Comparison of ENCODE assay signal across 20 cellular contexts in genomic region chr17:48632579-48633265, GRCh38. TPM values are rescaled to one million over a fixed set of nuclear protein-coding genes. Genes with fewer than 3 reads are reported as not detected.
DNase-seq lines count a peak whose midpoint lies in the region; ATAC-seq and TF ChIP-seq lines count a peak whose summit lies in the region.
"Had no signal": no experiment of that assay in that cellular context is flagged by ENCODE, and none has a peak within 500 bp of the region (broad histone marks: within the 10 kb centered on the region; RNA-seq: fewer than 3 reads in every experiment).

No MANE protein-coding gene starts in this region.

- no peak for TF ChIP-seq CTCF in hepatocyte (IDR thresholded peaks at IDR 0.05; ENCODE audit: poor library complexity)
- no peak for TF ChIP-seq CTCF in esophagus squamous epithelium (IDR thresholded peaks at IDR 0.05)

- peak overlapping the region; percentile 60 for H2AFZ ChIP-seq in hepatocyte

- intact Hi-C loops in left ventricle myocardium superior (cut with micrococcal nuclease) (no loop called here), esophagus squamous epithelium (cut with DNase I) (no loop called here)

- peaks cover 10% of the 10 kb centered on the region for H3K4me1 Mint-ChIP-seq in activated CD4-positive, alpha-beta T cell treated with anti-CD3 and anti-CD28 coated beads, Interleukin-2, amount 10 ng/mL, durations not matched to agents 7 days and 5 days

- no peaks in the 10 kb centered on the region for H3K36me3 ChIP-seq in HUES6 (ENCODE audit: control insufficient read depth, insufficient read depth, low read length)
- H3K36me3 ChIP-seq in hepatocyte (replicated peaks; ENCODE audit: insufficient read depth, low read depth): no peaks in the 10 kb centered on the region
- no peaks in the 10 kb centered on the region for H3K36me3 ChIP-seq in esophagus squamous epithelium
- H3K36me3 ChIP-seq: left ventricle myocardium inferior, neutrophil, tibial nerve had no signal

- POLR2A ChIA-PET in activated CD4-positive, alpha-beta T cell treated with anti-CD3 and anti-CD28 coated beads, Interleukin-2, amount 10 ng/mL, durations not matched to agents 7 days and 5 days (lab: Charles Lee): no interaction called here

- no peaks in the 10 kb centered on the region for H3K36me3 Mint-ChIP-seq in activated CD4-positive, alpha-beta T cell treated with anti-CD3 and anti-CD28 coated beads, Interleukin-2, amount 10 ng/mL, durations not matched to agents 7 days and 5 days (ENCODE audit: low read depth)

- H3K4me1 ChIP-seq in HUES6 (ENCODE audit: control insufficient read depth, insufficient read depth, low read length) (no peaks in the 10 kb centered on the region; the same call in 1 of the 2 replicates), hepatocyte (ENCODE audit: insufficient read depth) (no peaks in the 10 kb centered on the region), esophagus squamous epithelium (peaks cover 0 to 22% (median 4%) of the 10 kb centered on the region in 3 donors)

- no peaks in the 10 kb centered on the region for H3K79me2 ChIP-seq in hepatocyte

- 32% methylated on average over 7 of the region's 7 CpGs for WGBS in hepatocyte (ENCODE audit: low lambda C conversion rate, missing lambda C conversion rate)
- WGBS in esophagus squamous epithelium, 2 donors: 27 to 36% methylated on average over 5 to 6 of the region's 7 CpGs

- ATAC-seq in left ventricle myocardium superior (no peak), HG03571 (IDR thresholded peaks at IDR 0.05; ENCODE audit: unreplicated experiment) (no peak)

- H3K9me3 ChIP-seq in HUES6 (ENCODE audit: control insufficient read depth, insufficient read depth, low read depth, low read length) (no peaks in the 10 kb centered on the region), hepatocyte (ENCODE audit: low read depth) (no peaks in the 10 kb centered on the region), esophagus squamous epithelium (no peaks in the 10 kb centered on the region)
- H3K9me3 ChIP-seq: left ventricle myocardium inferior, neutrophil, tibial nerve had no signal

- H3K27me3 ChIP-seq in HUES6 (ENCODE audit: control insufficient read depth, insufficient read depth, low read length) (peaks cover 100% of the 10 kb centered on the region), hepatocyte (peaks cover 98% of the 10 kb centered on the region), esophagus squamous epithelium (peaks cover 40 to 100% (median 89%) of the 10 kb centered on the region in 4 donors)

- no peak overlapping the region for H3K4me2 ChIP-seq in hepatocyte

- no peak overlapping the region for H3K27ac Mint-ChIP-seq in activated CD4-positive, alpha-beta T cell treated with anti-CD3 and anti-CD28 coated beads, Interleukin-2, amount 10 ng/mL, durations not matched to agents 7 days and 5 days

- CTCF ChIA-PET in activated CD4-positive, alpha-beta T cell treated with anti-CD3 and anti-CD28 coated beads, Interleukin-2, amount 10 ng/mL, durations not matched to agents 7 days and 5 days (lab: Charles Lee): interaction anchor here (0.6 to 1.5 kb wide), 8 partner anchors 14 to 584 kb away, joined by 3 to 7 read pairs (median 4); partner anchors contain the start of gene HOXB5

- H3K27ac ChIP-seq in HUES6 (ENCODE audit: low read depth, low read length): no peak overlapping the region
- no peak overlapping the region for H3K27ac ChIP-seq in hepatocyte
- no peak overlapping the region for H3K27ac ChIP-seq in esophagus squamous epithelium
- H3K27ac ChIP-seq: left ventricle myocardium inferior, neutrophil, tibial nerve had no signal

- no peaks in the 10 kb centered on the region for H4K20me1 ChIP-seq in hepatocyte (ENCODE audit: insufficient read depth, poor library complexity, severe bottlenecking)

- no peak for TF ChIP-seq POLR2A in esophagus squamous epithelium (IDR thresholded peaks at IDR 0.05)

- peak overlapping the region; percentile 79 for H3K9ac ChIP-seq in HUES6 (ENCODE audit: low read length)

- H3K9me3 Mint-ChIP-seq in activated CD4-positive, alpha-beta T cell treated with anti-CD3 and anti-CD28 coated beads, Interleukin-2, amount 10 ng/mL, durations not matched to agents 7 days and 5 days: no peaks in the 10 kb centered on the region

- H3K9me2 ChIP-seq in hepatocyte (replicated peaks; ENCODE audit: insufficient read depth): no peaks in the 10 kb centered on the region

- H3K4me3 ChIP-seq in HUES6 (ENCODE audit: low read depth, low read length) (peak overlapping the region; percentile 28; the same call in 1 of the 2 replicates), hepatocyte (no peak overlapping the region), esophagus squamous epithelium (no peak overlapping the region)
- H3K4me3 ChIP-seq: left ventricle myocardium inferior, tibial nerve had no signal

- peak overlapping the region; percentile 7 for H3K4me3 Mint-ChIP-seq in activated CD4-positive, alpha-beta T cell treated with anti-CD3 and anti-CD28 coated beads, Interleukin-2, amount 10 ng/mL, durations not matched to agents 7 days and 5 days

- peaks cover 91% of the 10 kb centered on the region for H3K27me3 Mint-ChIP-seq in activated CD4-positive, alpha-beta T cell treated with anti-CD3 and anti-CD28 coated beads, Interleukin-2, amount 10 ng/mL, durations not matched to agents 7 days and 5 days

- DNase-seq in activated CD4-positive, alpha-beta T cell treated with anti-CD3 and anti-CD28 coated beads, Interleukin-2, amount 10 ng/mL, durations not matched to agents 7 days and 5 days: no peak
- no peak for DNase-seq in activated CD4-positive, alpha-beta T cell treated with anti-CD3 and anti-CD28 coated beads for 4 hours
- DNase-seq in hepatocyte (ENCODE audit: low spot score) (no peak), retina (peak; percentile 44), left ventricle myocardium superior (no peak), esophagus squamous epithelium (lab: John Stamatoyannopoulos, UW) (no peak)
- DNase-seq: activated CD4-positive, alpha-beta T cell treated with anti-CD3 and anti-CD28 coated beads, Interleukin-2, amount 50 U/mL, for 1 hour; activated naive CD4-positive, alpha-beta T cell treated with anti-CD3 and anti-CD28 coated beads, Interleukin-2, amount 50 U/mL, for 16 hours; effector CD8-positive, alpha-beta T cell; left ventricle myocardium inferior; NCI-H187; NCI-H446 treated with DMSO at 0.1 percent for 48 hours; SHP77 treated with DMSO at 0.1 percent for 48 hours; stimulated activated CD4-positive, alpha-beta T cell treated with anti-CD3 and anti-CD28 coated beads, Interleukin-4, amount 100 ng/mL, for 4 hours; T-helper 9 cell had no signal

RNA-seq across cellular contexts. Expression of gene HOXB9, which starts 6.6 kb away (rescaled TPM):
- not detected for total RNA-seq in activated CD4-positive, alpha-beta T cell treated with anti-CD3 and anti-CD28 coated beads, Interleukin-2, amount 10 ng/mL, durations not matched to agents 7 days and 5 days
- total RNA-seq in hepatocyte (1.5 and 2.1 TPM in 2 replicates), left ventricle myocardium superior (not detected), esophagus squamous epithelium (not detected)
- 0.73 and 2.5 TPM in 2 replicates for polyA plus RNA-seq in hepatocyte
- total RNA-seq: left ventricle myocardium inferior had no signal

RNA-seq across cellular contexts. Expression of gene HOXB8, which starts 17.6 kb away (rescaled TPM):
- total RNA-seq in activated CD4-positive, alpha-beta T cell treated with anti-CD3 and anti-CD28 coated beads, Interleukin-2, amount 10 ng/mL, durations not matched to agents 7 days and 5 days: not detected
- 0.57 and 1.6 TPM in 2 replicates for total RNA-seq in hepatocyte
- 0.31 and 1.3 TPM in 2 replicates for polyA plus RNA-seq in hepatocyte
- not detected for total RNA-seq in left ventricle myocardium superior
- not detected for total RNA-seq in esophagus squamous epithelium
- total RNA-seq: left ventricle myocardium inferior, MCF 10A had no signal

RNA-seq across cellular contexts. Expression of gene HOXB7, which starts 21.9 kb away (rescaled TPM):
- under 1 TPM; 0.25 to 0.30 TPM for total RNA-seq in activated CD4-positive, alpha-beta T cell treated with anti-CD3 and anti-CD28 coated beads, Interleukin-2, amount 10 ng/mL, durations not matched to agents 7 days and 5 days
- 4.1 and 6.7 TPM in 2 replicates for total RNA-seq in hepatocyte
- 13.7 and 15.9 TPM in 2 replicates for polyA plus RNA-seq in hepatocyte
- total RNA-seq in left ventricle myocardium superior: 0.30 TPM
- total RNA-seq in esophagus squamous epithelium: under 1 TPM in 2 of 4 donors, not detected in 2; 0.38 to 0.64 TPM
- total RNA-seq: MCF 10A had no signal

RNA-seq across cellular contexts. Expression of gene HOXB6, which starts 27.9 kb away (rescaled TPM):
- not detected for total RNA-seq in activated CD4-positive, alpha-beta T cell treated with anti-CD3 and anti-CD28 coated beads, Interleukin-2, amount 10 ng/mL, durations not matched to agents 7 days and 5 days
- 4.1 and 4.8 TPM in 2 replicates for total RNA-seq in hepatocyte
- polyA plus RNA-seq in hepatocyte: 7.7 and 12.9 TPM in 2 replicates
- 0.20 TPM for total RNA-seq in left ventricle myocardium superior
- 1 to 10 TPM in 2 of 4 donors, not detected in 2; 1.3 to 3.1 TPM for total RNA-seq in esophagus squamous epithelium
- total RNA-seq: MCF 10A had no signal

RNA-seq across cellular contexts. Expression of gene HOXB5, which starts 39.1 kb away (rescaled TPM):
- not detected for total RNA-seq in activated CD4-positive, alpha-beta T cell treated with anti-CD3 and anti-CD28 coated beads, Interleukin-2, amount 10 ng/mL, durations not matched to agents 7 days and 5 days
- total RNA-seq in hepatocyte (0.27 and 0.36 TPM in 2 replicates), left ventricle myocardium superior (not detected), esophagus squamous epithelium (not detected)
- 3.3 and 4.4 TPM in 2 replicates for polyA plus RNA-seq in hepatocyte
- total RNA-seq: left ventricle myocardium inferior, MCF 10A had no signal
